12 cellular contexts compared by ENCODE assay signal in the genomic region with DNA sequence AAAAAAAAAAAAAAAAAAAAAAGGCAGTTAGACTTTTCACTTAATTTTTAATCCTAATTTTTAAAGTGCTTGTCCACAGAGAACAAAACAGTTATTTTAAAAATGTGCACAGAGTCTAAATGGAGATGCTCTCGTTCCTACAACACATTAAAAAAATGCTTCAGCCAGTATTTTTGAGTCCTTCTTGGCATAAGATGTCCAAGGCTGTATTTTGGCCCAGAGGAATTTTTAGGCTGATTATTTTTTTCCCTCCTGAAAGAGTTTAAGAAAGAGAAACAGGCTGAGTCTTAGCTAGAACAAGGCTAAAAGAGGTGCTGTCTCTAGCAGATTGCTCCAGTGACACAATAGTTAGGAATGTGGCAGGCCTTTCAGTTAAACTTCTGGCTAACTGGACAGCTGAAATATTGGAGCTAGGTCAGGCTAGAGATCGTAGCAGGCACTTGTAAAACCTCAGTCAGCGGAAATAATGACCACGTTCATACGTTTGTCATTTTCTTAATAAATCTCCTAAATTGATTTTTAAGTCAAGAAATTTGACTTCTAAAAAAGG.
A peak's percentile ranks its signal among the peaks of the same experiment; 100 is the strongest.
DNase-seq lines count a peak whose midpoint lies in the region; ATAC-seq and TF ChIP-seq lines count a peak whose summit lies in the region.
"Had no signal": no experiment of that assay in that cellular context is flagged by ENCODE, and none has a peak within 500 bp of the region (broad histone marks: within the 10 kb centered on the region; RNA-seq: fewer than 3 reads in every experiment).

No MANE protein-coding gene starts in this region.

- H3K27me3 ChIP-seq in SJCRH30 = no peaks in the 10 kb centered on the region

- ATAC-seq in omental fat pad (ENCODE audit: low FRiP score) = peak; percentile 86
- no peak for ATAC-seq in GM19035 (IDR thresholded peaks at IDR 0.05; ENCODE audit: unreplicated experiment)
- ATAC-seq: CD8-positive, alpha-beta T cell had no signal

- H3K4me3 ChIP-seq in SJCRH30 (peak overlapping the region; percentile 33), foreskin fibroblast (ENCODE audit: low read depth in 1 of 2, low read length in 2 of 2) (no peak overlapping the region)

- TF ChIP-seq CTCF in foreskin fibroblast (IDR thresholded peaks at IDR 0.05; ENCODE audit: low read depth, low read length) (no peak), omental fat pad (IDR thresholded peaks at IDR 0.05) (no peak)

- DNase-seq in COLO829 (ENCODE audit: low spot score) = peak; percentile 89
- peak; percentile 32 to 60 for DNase-seq in SJCRH30
- peak; percentile 12 to 33 for DNase-seq in foreskin fibroblast
- no peak for DNase-seq in omental fat pad (ENCODE audit: low spot score)
- no peak for DNase-seq in NCI-H2107 (lab: John Stamatoyannopoulos, UW)
- DNase-seq in activated CD8-positive, alpha-beta memory T cell treated with anti-CD3 and anti-CD28 coated beads for 24 hours = no peak
- DNase-seq in Kasumi-1 (lab: John Stamatoyannopoulos, UW) = no peak
- DNase-seq: activated effector memory CD4-positive, alpha-beta T cell treated with anti-CD3 and anti-CD28 coated beads, Interleukin-2, amount 50 U/mL, for 16 hours; CD8-positive, alpha-beta T cell; NCI-H1417 treated with DMSO at 0.1 percent for 48 hours; SW 1271 had no signal

- H3K27ac ChIP-seq in SJCRH30 = peak overlapping the region; percentile 39

- no peaks in the 10 kb centered on the region for H3K36me3 ChIP-seq in SJCRH30

- no peaks in the 10 kb centered on the region for H3K9me3 ChIP-seq in SJCRH30 (replicated peaks)

- peaks cover 6% of the 10 kb centered on the region for H3K4me1 ChIP-seq in SJCRH30

Comparison
In these comparisons a context has a peak if more than half of its experiments do, and no peak if none do; other contexts are left out.
1. DNase-seq: peak in COLO829 (single experiment), SJCRH30 (2 of 2) and foreskin fibroblast (2 of 2); none in omental fat pad (single experiment), NCI-H2107 (single experiment), activated CD8-positive, alpha-beta memory T cell treated with anti-CD3 and anti-CD28 coated beads for 24 hours (single experiment) and Kasumi-1 (0 of 2).